ENCODE assay signal across 9 cellular contexts in the genomic region with DNA sequence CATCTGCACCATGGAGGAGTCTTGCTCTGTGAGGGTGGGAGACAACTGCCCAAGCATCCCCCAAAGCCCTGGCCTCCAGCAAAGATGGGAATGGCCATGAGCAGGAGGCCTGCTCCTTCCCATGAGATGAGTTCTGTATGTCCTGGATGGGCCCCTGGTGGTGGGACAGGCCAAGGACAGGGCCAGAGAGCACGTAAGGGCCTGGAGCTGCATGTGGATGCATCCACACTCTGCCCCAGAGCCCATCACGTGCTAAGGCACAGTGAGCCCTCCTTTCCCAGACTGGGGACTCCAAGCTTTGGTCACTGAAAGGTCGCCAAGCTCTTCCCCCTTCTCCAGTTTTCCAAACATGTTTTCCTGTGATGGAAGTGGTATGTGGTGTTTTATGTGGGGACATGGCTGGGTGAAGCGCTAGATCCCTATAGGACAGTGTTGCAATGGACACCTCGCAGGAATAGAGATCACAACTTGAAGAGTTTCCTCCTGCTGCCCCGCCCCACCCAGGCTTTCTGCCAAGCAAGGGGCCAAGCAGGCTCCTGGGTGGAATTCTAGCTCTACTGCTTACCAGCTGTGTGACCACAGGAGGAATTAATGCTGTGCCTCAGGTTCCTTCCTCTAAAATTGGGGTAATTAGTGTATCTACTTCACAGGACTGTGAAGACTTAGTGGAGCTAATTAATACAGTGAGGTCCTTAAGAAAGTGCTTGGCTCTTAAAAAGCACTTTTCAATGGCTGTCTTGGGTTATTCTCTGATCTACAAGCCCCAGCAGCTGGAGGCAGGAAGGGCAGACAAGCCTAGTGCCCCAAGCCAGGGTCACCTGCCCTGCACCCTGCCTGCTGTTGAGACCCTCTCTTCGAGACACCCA.
A peak's percentile ranks its signal among the peaks of the same experiment; 100 is the strongest.
DNase-seq lines count a peak whose midpoint lies in the region; ATAC-seq, FAIRE-seq and TF ChIP-seq lines count a peak whose summit lies in the region.
"Had no signal": no experiment of that assay in that cellular context is flagged by ENCODE, and none has a peak within 500 bp of the region (broad histone marks: within the 10 kb centered on the region; RNA-seq: fewer than 3 reads in every experiment).

No MANE protein-coding gene starts in this region.

- no peak overlapping the region for H2BK12ac ChIP-seq in trophoblast cell (ENCODE audit: low read length)

- no peak overlapping the region for H4K12ac ChIP-seq in trophoblast cell (ENCODE audit: low read depth, low read length)

- TF ChIP-seq CTCF in endothelial cell of umbilical vein (IDR thresholded peaks at IDR 0.05; ENCODE audit: extremely low read depth in 1 of 2, insufficient read depth in 1 of 2, low read depth in 1 of 2, low read length in 2 of 2) (peak in 1 of 2 donors; percentile 9), MM.1S (IDR thresholded peaks at IDR 0.05; ENCODE audit: low read length) (no peak)

- H3K4me2 ChIP-seq in endothelial cell of umbilical vein (ENCODE audit: insufficient read depth, low read length) (no peak overlapping the region), trophoblast cell (ENCODE audit: low read length) (no peak overlapping the region), MM.1S (ENCODE audit: low read depth, low read length) (no peak overlapping the region)

- POLR2A ChIA-PET in endothelial cell of umbilical vein (lab: Charles Lee) = no interaction called here

- no peaks in the 10 kb centered on the region for H3K9me1 ChIP-seq in endothelial cell of umbilical vein (replicated peaks; ENCODE audit: control insufficient read depth, extremely low read depth, insufficient read depth, low read length)

- DNase-seq in ELR (ENCODE audit: low read depth) (peak; percentile 22), NOMO-1 (lab: John Stamatoyannopoulos, UW; ENCODE audit: unreplicated experiment in 2 of 2) (peak; percentile 25 to 27), endothelial cell of umbilical vein (ENCODE audit: low read depth, low spot score) (peak; percentile 24), trophoblast cell (no peak), MM.1S (no peak), activated gamma-delta T cell (lab: John Stamatoyannopoulos, UW) (no peak)

- ATAC-seq in GM21619 (IDR thresholded peaks at IDR 0.05; ENCODE audit: unreplicated experiment) (no peak), GM18909 (IDR thresholded peaks at IDR 0.05; ENCODE audit: poor library complexity, unreplicated experiment) (no peak)
- ATAC-seq: activated naive CD4-positive, alpha-beta T cell treated with anti-CD3 and anti-CD28 coated beads, Interleukin-2, amount 50 U/mL, for 72 hours had no signal

- no peak overlapping the region for H4K8ac ChIP-seq in trophoblast cell (ENCODE audit: low read depth, low read length)

- H3K4me3 ChIP-seq in endothelial cell of umbilical vein (replicated peaks in 1 of 3; ENCODE audit: insufficient read depth in 1 of 3, low read depth in 1 of 3, low read length in 3 of 3) (no peak overlapping the region), trophoblast cell (ENCODE audit: low read depth, low read length) (no peak overlapping the region), MM.1S (ENCODE audit: low read length) (no peak overlapping the region)

- WGBS in trophoblast cell (ENCODE audit: extremely low coverage, insufficient coverage, insufficient read length) = no CpG with 5 or more reads among the region's 7 CpGs

- dilution Hi-C loops in endothelial cell of umbilical vein (cut with MboI; ENCODE audit: extremely low pct_ligation_motif_present, low sequenced_read_pairs) = no loop called here

- no peaks in the 10 kb centered on the region for H3K27me3 ChIP-seq in endothelial cell of umbilical vein (ENCODE audit: control insufficient read depth in 2 of 2, insufficient read depth in 2 of 2, low read length in 2 of 2)
- H3K27me3 ChIP-seq in trophoblast cell (ENCODE audit: insufficient read depth, low read length) = no peaks in the 10 kb centered on the region
- H3K27me3 ChIP-seq in MM.1S (replicated peaks; ENCODE audit: insufficient read depth, low read length) = no peaks in the 10 kb centered on the region

- H3K4ac ChIP-seq in trophoblast cell (ENCODE audit: low read depth, low read length) = no peak overlapping the region

- peak overlapping the region; percentile 4 for H3K18ac ChIP-seq in trophoblast cell (ENCODE audit: low read length)

- H2BK5ac ChIP-seq in trophoblast cell (ENCODE audit: low read depth, low read length, poor library complexity) = no peak overlapping the region

- no peaks in the 10 kb centered on the region for H3F3A ChIP-seq in MM.1S (ENCODE audit: insufficient read depth, low read length)

- no peak overlapping the region for H3K23ac ChIP-seq in trophoblast cell (ENCODE audit: low read length)

- H3K4me1 ChIP-seq in endothelial cell of umbilical vein (ENCODE audit: control insufficient read depth, extremely low read depth, insufficient read depth, low read length) (peaks cover 15% of the 10 kb centered on the region), trophoblast cell (ENCODE audit: control insufficient read depth in 1 of 2, insufficient read depth in 2 of 2, low read length in 2 of 2) (peaks cover 15 to 34% of the 10 kb centered on the region in 2 experiments), MM.1S (ENCODE audit: low read length) (no peaks in the 10 kb centered on the region)

- H3K79me1 ChIP-seq in trophoblast cell (ENCODE audit: low read length) = no peaks in the 10 kb centered on the region

- H3K36me3 ChIP-seq in endothelial cell of umbilical vein (ENCODE audit: control insufficient read depth in 2 of 2, extremely low read depth in 1 of 2, insufficient read depth in 2 of 2, low read length in 2 of 2) = no peaks in the 10 kb centered on the region
- no peaks in the 10 kb centered on the region for H3K36me3 ChIP-seq in trophoblast cell (ENCODE audit: control insufficient read depth in 1 of 2, insufficient read depth in 2 of 2, low read length in 2 of 2)
- no peaks in the 10 kb centered on the region for H3K36me3 ChIP-seq in MM.1S (replicated peaks; ENCODE audit: insufficient read depth, low read length)

- FAIRE-seq in endothelial cell of umbilical vein (lab: Jason Lieb, UNC) = peak; percentile 48

- no peak overlapping the region for H2BK120ac ChIP-seq in trophoblast cell (ENCODE audit: insufficient read depth, low read length, poor library complexity)

- no peak overlapping the region for H3K14ac ChIP-seq in trophoblast cell (ENCODE audit: low read length)

- no TSS peak for BruUV-seq in endothelial cell of umbilical vein (replicated peaks; lab: Mats Ljungman, UMichigan)

- TF ChIP-seq POLR2A in endothelial cell of umbilical vein (IDR thresholded peaks at IDR 0.05; ENCODE audit: low read depth, low read length) = no peak

- H4K91ac ChIP-seq in trophoblast cell (ENCODE audit: low read depth, low read length) = no peak overlapping the region

- CTCF ChIA-PET in endothelial cell of umbilical vein (lab: Charles Lee) = interaction anchor here (0.5 to 5.8 kb wide), 8 partner anchors 11 to 56 kb away, joined by 3 to 39 read pairs (median 4); no protein-coding TSS in a partner anchor

- H3K27ac ChIP-seq in endothelial cell of umbilical vein (ENCODE audit: insufficient read depth, low read depth, low read length) (no peak overlapping the region), trophoblast cell (ENCODE audit: low read depth, low read length) (no peak overlapping the region), MM.1S (ENCODE audit: low read length) (no peak overlapping the region)

- H3K79me2 ChIP-seq in endothelial cell of umbilical vein (ENCODE audit: control insufficient read depth, insufficient read depth, low read length) (no peaks in the 10 kb centered on the region), trophoblast cell (ENCODE audit: control insufficient read depth, insufficient read depth, low read length, poor library complexity) (no peaks in the 10 kb centered on the region), MM.1S (ENCODE audit: low read length) (peaks cover 95% of the 10 kb centered on the region)

- no peaks in the 10 kb centered on the region for H3K9me2 ChIP-seq in MM.1S (replicated peaks; ENCODE audit: insufficient read depth, low read length)

- no peak overlapping the region for H3K9ac ChIP-seq in endothelial cell of umbilical vein (replicated peaks; ENCODE audit: extremely low read depth, insufficient read depth, low read length)
- H3K9ac ChIP-seq in trophoblast cell (ENCODE audit: low read length) = no peak overlapping the region
- no peak overlapping the region for H3K9ac ChIP-seq in MM.1S (ENCODE audit: low read length)

- H2AK5ac ChIP-seq in trophoblast cell (ENCODE audit: low read length) = no peak overlapping the region

- intact Hi-C loops in endothelial cell of umbilical vein (cut with micrococcal nuclease) = loop anchor here (2.0 kb wide), 1 partner anchor 37 kb away; no protein-coding TSS in a partner anchor

- no peaks in the 10 kb centered on the region for H3K9me3 ChIP-seq in endothelial cell of umbilical vein (replicated peaks; ENCODE audit: control insufficient read depth, insufficient read depth, low read length)
- no peaks in the 10 kb centered on the region for H3K9me3 ChIP-seq in trophoblast cell (ENCODE audit: insufficient read depth, low read depth, low read length)
- H3K9me3 ChIP-seq in MM.1S (replicated peaks; ENCODE audit: insufficient read depth, low read length) = no peaks in the 10 kb centered on the region

- no peaks in the 10 kb centered on the region for H4K20me1 ChIP-seq in endothelial cell of umbilical vein (replicated peaks; ENCODE audit: control insufficient read depth, extremely low read depth, insufficient read depth, low read length)
- peaks cover 9% of the 10 kb centered on the region; the same call in 1 of the 2 replicates for H4K20me1 ChIP-seq in MM.1S (ENCODE audit: insufficient read depth, low read length)

- H2AFZ ChIP-seq in endothelial cell of umbilical vein (ENCODE audit: low read depth, low read length) (no peak overlapping the region), trophoblast cell (ENCODE audit: insufficient read depth, low read length, poor library complexity) (no peak overlapping the region), MM.1S (ENCODE audit: low read length) (no peak overlapping the region)

TF ChIP-seq in endothelial cell of umbilical vein, 7 proteins besides CTCF, POLR2A, EP300 and RAD21:
- TF ChIP-seq EZH2 (IDR thresholded peaks at IDR 0.05; ENCODE audit: borderline replicate concordance, low read depth, low read length, severe bottlenecking) = no peak
- TF ChIP-seq POLR2AphosphoS5 (IDR thresholded peaks at IDR 0.05; ENCODE audit: insufficient read depth, low read depth, low read length) = no peak
- TF ChIP-seq GATA2 (IDR thresholded peaks at IDR 0.05; ENCODE audit: insufficient read depth, insufficient read length, low read depth, low read length) = no peak
- no peak for TF ChIP-seq FOS (IDR thresholded peaks at IDR 0.05; ENCODE audit: borderline replicate concordance, insufficient read depth, low read length)
- TF ChIP-seq, protein P1, sequence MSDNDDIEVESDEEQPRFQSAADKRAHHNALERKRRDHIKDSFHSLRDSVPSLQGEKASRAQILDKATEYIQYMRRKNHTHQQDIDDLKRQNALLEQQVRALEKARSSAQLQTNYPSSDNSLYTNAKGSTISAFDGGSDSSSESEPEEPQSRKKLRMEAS (IDR thresholded peaks at IDR 0.05; ENCODE audit: insufficient read depth, insufficient read length) = no peak
- TF ChIP-seq JUN (IDR thresholded peaks at IDR 0.05; ENCODE audit: borderline replicate concordance, insufficient read depth, insufficient read length, low read depth) = no peak
- no peak for TF ChIP-seq MYC (IDR thresholded peaks at IDR 0.05; ENCODE audit: low read depth, low read length)

Comparison
In these comparisons a context has a peak if more than half of its experiments do, and no peak if none do; other contexts are left out.
1. DNase-seq: peak in ELR (single experiment), NOMO-1 (2 of 2) and endothelial cell of umbilical vein (single experiment); none in trophoblast cell (0 of 2), MM.1S (single experiment) and activated gamma-delta T cell (single experiment).